Comparison of ENCODE assay signal across 20 cellular contexts in the genomic region with DNA sequence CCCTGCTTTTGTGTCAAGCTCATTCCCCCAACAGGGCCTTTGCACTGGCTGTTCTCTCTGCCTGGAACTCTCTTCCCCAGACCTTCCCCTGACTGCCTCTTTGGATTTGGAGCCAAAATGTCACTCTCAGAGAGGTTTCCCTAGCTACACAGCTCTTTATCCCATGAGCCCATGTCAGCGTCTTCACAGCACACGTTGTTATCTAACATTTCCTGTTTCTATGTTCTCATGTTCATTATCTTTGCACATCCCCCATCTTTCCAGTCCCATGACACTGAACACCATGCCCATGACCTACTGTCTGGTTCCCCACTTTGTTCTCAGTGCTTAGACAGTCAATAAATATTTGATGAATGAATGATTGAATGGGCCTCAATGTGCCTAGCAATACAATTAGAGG. TPM values are rescaled to one million over a fixed set of nuclear protein-coding genes. Genes with fewer than 3 reads are reported as not detected.
"Had no signal": no experiment of that assay in that cellular context is flagged by ENCODE, and none has a peak within 500 bp of the region (broad histone marks: within the 10 kb centered on the region; RNA-seq: fewer than 3 reads in every experiment).

No MANE protein-coding gene starts in this region.

- DNase-seq: activated CD4-positive, alpha-beta memory T cell treated with anti-CD3 and anti-CD28 coated beads for 36 hours; activated CD4-positive, alpha-beta T cell treated with anti-CD3 and anti-CD28 coated beads for 36 hours; activated T-cell treated with anti-CD3 and anti-CD28 coated beads for 4 hours; amniotic stem cell; dorsolateral prefrontal cortex; foreskin melanocyte; hypothalamus; islet precursor cell; mesenchymal stem cell; naive thymus-derived CD4-positive, alpha-beta T cell; psoas muscle; sigmoid colon; stimulated activated CD4-positive, alpha-beta T cell treated with anti-CD3 and anti-CD28 coated beads, Interleukin-4, amount 100 ng/mL, for 24 hours; stomach; trophoblast cell had no signal

- H3K27ac Mint-ChIP-seq: activated CD4-positive, alpha-beta memory T cell treated with anti-CD3 and anti-CD28 coated beads for 36 hours; activated CD4-positive, alpha-beta T cell treated with anti-CD3 and anti-CD28 coated beads for 36 hours; activated naive CD8-positive, alpha-beta T cell; stimulated activated effector memory CD8-positive, alpha-beta T cell treated with anti-CD3 and anti-CD28 coated beads, Interleukin-12 subunit alpha, Interleukin-12 subunit beta, amount 100 ng/mL, for 72 hours; T-helper 1 cell treated with Interleukin-12 subunit alpha and Interleukin-12 subunit beta and Interleukin-4 antibody, amounts not matched to agents 30 μg/mL and 1 μg/mL, for 36 hours had no signal

- H3K4me3 Mint-ChIP-seq: activated CD4-positive, alpha-beta memory T cell treated with anti-CD3 and anti-CD28 coated beads for 36 hours; activated CD4-positive, alpha-beta T cell treated with anti-CD3 and anti-CD28 coated beads for 36 hours; activated naive CD8-positive, alpha-beta T cell; naive thymus-derived CD4-positive, alpha-beta T cell; stimulated activated effector memory CD8-positive, alpha-beta T cell treated with anti-CD3 and anti-CD28 coated beads, Interleukin-12 subunit alpha, Interleukin-12 subunit beta, amount 100 ng/mL, for 72 hours; T-helper 1 cell treated with Interleukin-12 subunit alpha and Interleukin-12 subunit beta and Interleukin-4 antibody, amounts not matched to agents 30 μg/mL and 1 μg/mL, for 36 hours had no signal

- H3K9me3 Mint-ChIP-seq: activated CD4-positive, alpha-beta memory T cell treated with anti-CD3 and anti-CD28 coated beads for 36 hours; naive thymus-derived CD4-positive, alpha-beta T cell; stimulated activated effector memory CD8-positive, alpha-beta T cell treated with anti-CD3 and anti-CD28 coated beads, Interleukin-12 subunit alpha, Interleukin-12 subunit beta, amount 100 ng/mL, for 72 hours; T-helper 1 cell treated with Interleukin-12 subunit alpha and Interleukin-12 subunit beta and Interleukin-4 antibody, amounts not matched to agents 30 μg/mL and 1 μg/mL, for 36 hours had no signal

- H3K36me3 Mint-ChIP-seq: activated CD4-positive, alpha-beta memory T cell treated with anti-CD3 and anti-CD28 coated beads for 36 hours; activated naive CD8-positive, alpha-beta T cell; naive thymus-derived CD4-positive, alpha-beta T cell; stimulated activated effector memory CD8-positive, alpha-beta T cell treated with anti-CD3 and anti-CD28 coated beads, Interleukin-12 subunit alpha, Interleukin-12 subunit beta, amount 100 ng/mL, for 72 hours had no signal

- H3K4me3 ChIP-seq: cardiac muscle cell, dorsolateral prefrontal cortex, psoas muscle, sigmoid colon, stomach had no signal

- ATAC-seq: activated CD4-positive, alpha-beta T cell treated with anti-CD3 and anti-CD28 coated beads for 36 hours; naive thymus-derived CD4-positive, alpha-beta T cell; stimulated activated effector memory CD8-positive, alpha-beta T cell treated with anti-CD3 and anti-CD28 coated beads, Interleukin-12 subunit alpha, Interleukin-12 subunit beta, amount 100 ng/mL, for 72 hours had no signal

- H3K4me1 Mint-ChIP-seq: activated CD4-positive, alpha-beta T cell treated with anti-CD3 and anti-CD28 coated beads for 36 hours; stimulated activated effector memory CD8-positive, alpha-beta T cell treated with anti-CD3 and anti-CD28 coated beads, Interleukin-12 subunit alpha, Interleukin-12 subunit beta, amount 100 ng/mL, for 72 hours had no signal

- H3K27me3 Mint-ChIP-seq: activated CD4-positive, alpha-beta memory T cell treated with anti-CD3 and anti-CD28 coated beads for 36 hours; activated naive CD8-positive, alpha-beta T cell had no signal

RNA-seq across cellular contexts. Expression of a gene that starts 26.3 kb away (rescaled TPM):
- total RNA-seq: activated CD4-positive, alpha-beta memory T cell treated with anti-CD3 and anti-CD28 coated beads for 36 hours; activated CD4-positive, alpha-beta T cell treated with anti-CD3 and anti-CD28 coated beads for 36 hours had no signal

RNA-seq across cellular contexts. Expression of a gene that starts 39.5 kb away (rescaled TPM):
- total RNA-seq: activated CD4-positive, alpha-beta memory T cell treated with anti-CD3 and anti-CD28 coated beads for 36 hours; activated CD4-positive, alpha-beta T cell treated with anti-CD3 and anti-CD28 coated beads for 36 hours; naive thymus-derived CD4-positive, alpha-beta T cell; osteocyte had no signal
